12 cellular contexts compared by ENCODE assay signal in genomic region chr18:26978812-26979341, GRCh38.
DNase-seq lines count a peak whose midpoint lies in the region; ATAC-seq and TF ChIP-seq lines count a peak whose summit lies in the region.
"Had no signal": no experiment of that assay in that cellular context is flagged by ENCODE, and none has a peak within 500 bp of the region (broad histone marks: within the 10 kb centered on the region; RNA-seq: fewer than 3 reads in every experiment).

No MANE protein-coding gene starts in this region.

- no peak overlapping the region for H3K4me3 ChIP-seq in suprapubic skin

- H3K27me3 Mint-ChIP-seq in memory B cell (no peaks in the 10 kb centered on the region), HFFc6 (ENCODE audit: insufficient read depth) (peaks cover 2% of the 10 kb centered on the region)
- H3K27me3 Mint-ChIP-seq: activated T-cell treated with anti-CD3 and anti-CD28 coated beads, Interleukin-2, amount 50 U/mL, for 24 hours had no signal

- no peaks in the 10 kb centered on the region for H3K9me3 ChIP-seq in suprapubic skin

- no peaks in the 10 kb centered on the region for H3K36me3 ChIP-seq in suprapubic skin

- peak overlapping the region; percentile 62 for H3K27ac Mint-ChIP-seq in memory B cell
- H3K27ac Mint-ChIP-seq in HFFc6: no peak overlapping the region
- H3K27ac Mint-ChIP-seq: activated T-cell treated with anti-CD3 and anti-CD28 coated beads, Interleukin-2, amount 50 U/mL, for 24 hours had no signal

- 77% methylated on average over 4 of the region's 4 CpGs for WGBS in suprapubic skin

- TF ChIP-seq EP300 in suprapubic skin (IDR thresholded peaks at IDR 0.05): no peak

- H3K4me1 ChIP-seq in suprapubic skin: no peaks in the 10 kb centered on the region

- H3K27ac ChIP-seq in suprapubic skin: no peak overlapping the region

- H3K4me1 Mint-ChIP-seq in memory B cell: peaks cover 8% of the 10 kb centered on the region
- no peaks in the 10 kb centered on the region for H3K4me1 Mint-ChIP-seq in HFFc6 (ENCODE audit: low read depth)

- TF ChIP-seq CTCF in HFFc6 (IDR thresholded peaks at IDR 0.05) (no peak), suprapubic skin (IDR thresholded peaks at IDR 0.05) (no peak)

- H3K4me3 Mint-ChIP-seq in memory B cell (peak overlapping the region; percentile 61), HFFc6 (no peak overlapping the region)
- H3K4me3 Mint-ChIP-seq: activated T-cell treated with anti-CD3 and anti-CD28 coated beads, Interleukin-2, amount 50 U/mL, for 24 hours had no signal

- ATAC-seq in GM18873 (IDR thresholded peaks at IDR 0.05; ENCODE audit: low FRiP score, unreplicated experiment): peak; percentile 94
- ATAC-seq in GM21717 (IDR thresholded peaks at IDR 0.05; ENCODE audit: unreplicated experiment): peak; percentile 98
- peak; percentile 97 for ATAC-seq in HG03196 (IDR thresholded peaks at IDR 0.05; ENCODE audit: unreplicated experiment)
- ATAC-seq in memory B cell (ENCODE audit: low read depth): peak; percentile 93

- TF ChIP-seq POLR2A in suprapubic skin (IDR thresholded peaks at IDR 0.05): no peak

- H3K9me3 Mint-ChIP-seq in memory B cell (peaks cover 1% of the 10 kb centered on the region), HFFc6 (peaks cover 26% of the 10 kb centered on the region)

- H3K27me3 ChIP-seq in suprapubic skin: no peaks in the 10 kb centered on the region

- no peaks in the 10 kb centered on the region for H3K36me3 Mint-ChIP-seq in memory B cell
- no peaks in the 10 kb centered on the region for H3K36me3 Mint-ChIP-seq in HFFc6 (ENCODE audit: low read depth)

- DNase-seq in memory B cell (ENCODE audit: low spot score in 2 of 2) (no peak), COR-L47 (lab: John Stamatoyannopoulos, UW) (no peak), kidney tubule cell (ENCODE audit: low spot score) (no peak), HFFc6 (no peak), suprapubic skin (ENCODE audit: low spot score in 2 of 2) (no peak)
- DNase-seq: activated T-cell treated with anti-CD3 and anti-CD28 coated beads, Interleukin-2, amount 50 U/mL, for 24 hours; DMS79 treated with DMSO at 0.1 percent for 48 hours; foreskin melanocyte; NCI-H748 treated with DMSO at 0.1 percent for 48 hours had no signal
